Comparison of ENCODE assay signal across 1 cellular context in genomic region chr3:20692675-20693074, GRCh38.
TF ChIP-seq lines count a peak whose summit lies in the region.

No MANE protein-coding gene starts in this region.

TF ChIP-seq in SK-N-SH treated with all-trans-retinoic acid at 6 μM for 48 hours, 23 proteins besides CTCF, POLR2A, EP300 and RAD21 (continued from another document):
- no peak for TF ChIP-seq POU6F1 (CRISPR knock-in tag; IDR thresholded peaks at IDR 0.05; ENCODE audit: borderline replicate concordance, low read depth)
- TF ChIP-seq SNAI2 (CRISPR knock-in tag; IDR thresholded peaks at IDR 0.05) = no peak
- TF ChIP-seq ZC3H10 (CRISPR knock-in tag; IDR thresholded peaks at IDR 0.05) = no peak
- no peak for TF ChIP-seq BACH2 (CRISPR knock-in tag; IDR thresholded peaks at IDR 0.05; ENCODE audit: borderline replicate concordance)
- TF ChIP-seq TOX (CRISPR knock-in tag; IDR thresholded peaks at IDR 0.05; ENCODE audit: borderline replicate concordance) = no peak
- no peak for TF ChIP-seq GLIS3 (CRISPR knock-in tag; IDR thresholded peaks at IDR 0.05)
- TF ChIP-seq ZNF565 (CRISPR knock-in tag; conservative IDR thresholded peaks at IDR 0.05; ENCODE audit: low read depth) = no peak
